Comparison of ENCODE assay signal across 27 cellular contexts in genomic region chr22:18058770-18059169, GRCh38. TPM values are rescaled to one million over a fixed set of nuclear protein-coding genes. Genes with fewer than 3 reads are reported as not detected.
DNase-seq lines count a peak whose midpoint lies in the region; ATAC-seq and TF ChIP-seq lines count a peak whose summit lies in the region.
"Had no signal": no experiment of that assay in that cellular context is flagged by ENCODE, and none has a peak within 500 bp of the region (broad histone marks: within the 10 kb centered on the region; RNA-seq: fewer than 3 reads in every experiment).

No MANE protein-coding gene starts in this region.

- intact Hi-C loops in OCI-LY7 (cut with micrococcal nuclease; ENCODE audit: unreplicated experiment) (no loop called here), stomach (cut with DNase I; ENCODE audit: low total_unique reads) (no loop called here)

- peak overlapping the region; percentile 100 for H3K27ac Mint-ChIP-seq in memory B cell
- H3K27ac Mint-ChIP-seq in naive thymus-derived CD8-positive, alpha-beta T cell = no peak overlapping the region
- H3K27ac Mint-ChIP-seq: activated naive CD4-positive, alpha-beta T cell treated with anti-CD3 and anti-CD28 coated beads, Interleukin-2, amount 50 U/mL, for 24 hours; stimulated activated effector memory CD8-positive, alpha-beta T cell treated with anti-CD3 and anti-CD28 coated beads, Interleukin-12 subunit alpha, Interleukin-12 subunit beta, amount 100 ng/mL, for 72 hours; type B pancreatic cell; WTC11 had no signal

- H3K4me1 ChIP-seq in OCI-LY7 (ENCODE audit: insufficient read depth, low read length, poor library complexity, severe bottlenecking) (peaks cover 65% of the 10 kb centered on the region), stomach (peaks cover 19 to 45% (median 34%) of the 10 kb centered on the region in 4 donors)

- CTCF ChIA-PET in OCI-LY7 (lab: Charles Lee; ENCODE audit: unreplicated experiment) = interaction anchor here (2.0 to 2.6 kb wide), 2 partner anchors 13 to 30 kb away, joined by 5 to 15 read pairs; no protein-coding TSS in a partner anchor

- peak overlapping the region; percentile 91; the same call in 1 of the 2 replicates for H3K27ac ChIP-seq in 22Rv1
- H3K27ac ChIP-seq in OCI-LY7 (ENCODE audit: low read depth, low read length, poor library complexity, severe bottlenecking) = peak overlapping the region; percentile 65
- H3K27ac ChIP-seq in stomach = peak overlapping the region in 3 of 5 donors; percentile 82 to 88 (median 83)
- H3K27ac ChIP-seq: cardiac muscle cell, neutrophil had no signal

- ATAC-seq in memory B cell (ENCODE audit: low read depth) (no peak), GM19463 (IDR thresholded peaks at IDR 0.05; ENCODE audit: unreplicated experiment) (no peak), GM21723 (IDR thresholded peaks at IDR 0.05; ENCODE audit: unreplicated experiment) (no peak)
- ATAC-seq in naive thymus-derived CD8-positive, alpha-beta T cell = no peak
- ATAC-seq: PC-3; stimulated activated effector memory CD8-positive, alpha-beta T cell treated with anti-CD3 and anti-CD28 coated beads, Interleukin-12 subunit alpha, Interleukin-12 subunit beta, amount 100 ng/mL, for 72 hours; WTC11 had no signal

- H3K9me3 ChIP-seq in OCI-LY7 (ENCODE audit: low read length) (no peaks in the 10 kb centered on the region), stomach (no peaks in the 10 kb centered on the region)
- H3K9me3 ChIP-seq: MG63, neutrophil had no signal

- H3K36me3 ChIP-seq in OCI-LY7 (ENCODE audit: insufficient read depth, low read length) (no peaks in the 10 kb centered on the region), stomach (no peaks in the 10 kb centered on the region)
- H3K36me3 ChIP-seq: cardiac muscle cell, MG63, neutrophil had no signal

- H3K27me3 ChIP-seq in stomach = no peaks in the 10 kb centered on the region
- H3K27me3 ChIP-seq: cardiac muscle cell, MG63 had no signal

- 95 to 96% (median 95%) methylated on average over 6 of the region's 6 CpGs for WGBS in stomach, 5 donors

- H3K4me2 ChIP-seq in OCI-LY7 (ENCODE audit: low read length) = peak overlapping the region; percentile 58

- H3K4me3 ChIP-seq in OCI-LY7 (ENCODE audit: low read depth, low read length, poor library complexity, severe bottlenecking) (no peak overlapping the region), stomach (no peak overlapping the region)
- H3K4me3 ChIP-seq: cardiac muscle cell, lung, MG63 had no signal

- 0 out of 2 replicates have a peak, but pooled peaks cover 7% of the 10 kb centered on the region for H3K79me2 ChIP-seq in OCI-LY7 (ENCODE audit: insufficient read depth, low read depth, low read length)

- TF ChIP-seq EP300 in stomach (IDR thresholded peaks at IDR 0.05) = no peak

- H3K9me2 ChIP-seq in OCI-LY7 (ENCODE audit: insufficient read depth, low read length) = no peaks in the 10 kb centered on the region

- H3K27me3 Mint-ChIP-seq in memory B cell = no peaks in the 10 kb centered on the region
- peaks cover 4 to 10% (median 7%) of the 10 kb centered on the region in 5 donors for H3K27me3 Mint-ChIP-seq in naive thymus-derived CD8-positive, alpha-beta T cell
- H3K27me3 Mint-ChIP-seq: type B pancreatic cell had no signal

- no peak for DNase-seq in OCI-LY7 (ENCODE audit: low spot score)
- DNase-seq in memory B cell (ENCODE audit: low spot score in 2 of 2) = no peak
- no peak for DNase-seq in stomach
- no peak for DNase-seq in stimulated activated CD4-positive, alpha-beta T cell treated with anti-CD3 and anti-CD28 coated beads, Interleukin-4, amount 100 ng/mL, for 24 hours
- no peak for DNase-seq in naive thymus-derived CD8-positive, alpha-beta T cell
- DNase-seq: activated CD4-positive, alpha-beta T cell treated with anti-CD3 and anti-CD28 coated beads, Interleukin-2, amount 50 U/mL, for 4 hours; activated CD8-positive, alpha-beta memory T cell treated with anti-CD3 and anti-CD28 coated beads, Interleukin-2, amount 50 U/mL, for 4 hours; anterior cingulate cortex; glutamatergic neuron; kidney glomerular epithelial cell; MG63; NCI-H1417 treated with DMSO at 0.1 percent for 48 hours; NCI-H446 treated with DMSO at 0.1 percent for 48 hours; PC-3; SIG-M5; small intestine; stimulated activated CD4-positive, alpha-beta T cell treated with anti-CD3 and anti-CD28 coated beads, Interleukin-2, amount 100 ng/mL, for 24 hours had no signal

- TF ChIP-seq POLR2A in stomach (IDR thresholded peaks at IDR 0.05) = no peak

- H4K20me1 ChIP-seq in OCI-LY7 (ENCODE audit: insufficient read depth, low read length) = no peaks in the 10 kb centered on the region

- TF ChIP-seq CTCF in 22Rv1 (IDR thresholded peaks at IDR 0.05) (no peak), OCI-LY7 (conservative IDR thresholded peaks at IDR 0.05; ENCODE audit: low read length) (no peak), stomach (IDR thresholded peaks at IDR 0.05) (no peak)

- no TSS peak for BruUV-seq in OCI-LY7 (replicated peaks; lab: Mats Ljungman, UMichigan)

- no peak overlapping the region for H3K4me3 Mint-ChIP-seq in memory B cell
- H3K4me3 Mint-ChIP-seq in naive thymus-derived CD8-positive, alpha-beta T cell = no peak overlapping the region
- H3K4me3 Mint-ChIP-seq: activated naive CD4-positive, alpha-beta T cell treated with anti-CD3 and anti-CD28 coated beads, Interleukin-2, amount 50 U/mL, for 24 hours; stimulated activated effector memory CD8-positive, alpha-beta T cell treated with anti-CD3 and anti-CD28 coated beads, Interleukin-12 subunit alpha, Interleukin-12 subunit beta, amount 100 ng/mL, for 72 hours; type B pancreatic cell; WTC11 had no signal

- H3K9me3 Mint-ChIP-seq in memory B cell = no peaks in the 10 kb centered on the region
- H3K9me3 Mint-ChIP-seq in naive thymus-derived CD8-positive, alpha-beta T cell = no peaks in the 10 kb centered on the region
- H3K9me3 Mint-ChIP-seq: activated naive CD4-positive, alpha-beta T cell treated with anti-CD3 and anti-CD28 coated beads, Interleukin-2, amount 50 U/mL, for 24 hours; stimulated activated effector memory CD8-positive, alpha-beta T cell treated with anti-CD3 and anti-CD28 coated beads, Interleukin-12 subunit alpha, Interleukin-12 subunit beta, amount 100 ng/mL, for 72 hours; type B pancreatic cell had no signal

- H3K36me3 Mint-ChIP-seq in memory B cell = peaks cover 3% of the 10 kb centered on the region
- no peaks in the 10 kb centered on the region for H3K36me3 Mint-ChIP-seq in naive thymus-derived CD8-positive, alpha-beta T cell
- H3K36me3 Mint-ChIP-seq: activated naive CD4-positive, alpha-beta T cell treated with anti-CD3 and anti-CD28 coated beads, Interleukin-2, amount 50 U/mL, for 24 hours; stimulated activated effector memory CD8-positive, alpha-beta T cell treated with anti-CD3 and anti-CD28 coated beads, Interleukin-12 subunit alpha, Interleukin-12 subunit beta, amount 100 ng/mL, for 72 hours; type B pancreatic cell had no signal

- POLR2A ChIA-PET in OCI-LY7 (lab: Charles Lee) = interaction anchor here (1.0 to 5.1 kb wide), 5 partner anchors 10 to 62 kb away, joined by 3 to 48 read pairs (median 5); no protein-coding TSS in a partner anchor
- POLR2A ChIA-PET in naive thymus-derived CD8-positive, alpha-beta T cell (lab: Charles Lee) = no interaction called here

- no peak overlapping the region; the same call in 1 of the 2 replicates for H2AFZ ChIP-seq in OCI-LY7 (ENCODE audit: low read length)

- peaks cover 41% of the 10 kb centered on the region for H3K4me1 Mint-ChIP-seq in memory B cell
- H3K4me1 Mint-ChIP-seq in naive thymus-derived CD8-positive, alpha-beta T cell = peaks cover 0 to 27% (median 1%) of the 10 kb centered on the region in 4 donors
- H3K4me1 Mint-ChIP-seq: activated naive CD4-positive, alpha-beta T cell treated with anti-CD3 and anti-CD28 coated beads, Interleukin-2, amount 50 U/mL, for 24 hours; WTC11 had no signal

RNA-seq across cellular contexts. Expression of gene PEX26, which starts 19.0 kb away (rescaled TPM):
- total RNA-seq in OCI-LY7 (2014; rRNA removed; shearing (Covaris generic)) = 17.6 and 22.4 TPM in 2 replicates
- total RNA-seq in OCI-LY7 (2022) (37.8 and 43.5 TPM in 2 replicates), stomach (100 to 1,000 TPM in 1 of 5 donors, 10 to 100 TPM in 4; 11.7 to 564 (median 17.9) TPM)
- polyA plus RNA-seq in stomach = 10 to 100 TPM in 2 of 3 donors, 1 to 10 TPM in 1; 6.7 to 20.5 (median 12.7) TPM
- 10 to 100 TPM; 39.3 to 41.2 TPM for total RNA-seq in naive thymus-derived CD8-positive, alpha-beta T cell
- 1 to 10 TPM; 2.6 to 4.5 (median 3.8) TPM for polyA plus RNA-seq in naive thymus-derived CD8-positive, alpha-beta T cell

RNA-seq across cellular contexts. Expression of gene MICAL3, which starts 34.4 kb away (rescaled TPM):
- 80.9 and 93.2 TPM in 2 replicates for total RNA-seq in OCI-LY7 (2014; rRNA removed; shearing (Covaris generic))
- total RNA-seq in OCI-LY7 (2022) (175 and 210 TPM in 2 replicates), stomach (100 to 1,000 TPM in 1 of 5 donors, 10 to 100 TPM in 4; 17.5 to 130 (median 37.3) TPM)
- 1 to 10 TPM; 3.5 to 5.1 (median 4.9) TPM for polyA plus RNA-seq in stomach
- 10 to 100 TPM; 20.8 to 27.3 TPM for total RNA-seq in naive thymus-derived CD8-positive, alpha-beta T cell
- 1 to 10 TPM in 2 of 3 donors, under 1 TPM in 1; 0.90 to 1.3 (median 1.2) TPM for polyA plus RNA-seq in naive thymus-derived CD8-positive, alpha-beta T cell

RNA-seq across cellular contexts. Expression of gene TUBA8, which starts 51.8 kb away (rescaled TPM):
- 1.9 and 2.8 TPM in 2 replicates for total RNA-seq in OCI-LY7 (2014; rRNA removed; shearing (Covaris generic))
- 2.0 TPM in 2 replicates for total RNA-seq in OCI-LY7 (2022)
- total RNA-seq in stomach = not detected
- 1 to 10 TPM; 3.1 to 4.1 (median 3.5) TPM for polyA plus RNA-seq in stomach
- 1 to 10 TPM; 2.9 to 3.9 TPM for total RNA-seq in naive thymus-derived CD8-positive, alpha-beta T cell
- 1 to 10 TPM in 1 of 3 donors, under 1 TPM in 1, not detected in 1; 0.80 to 1.3 TPM for polyA plus RNA-seq in naive thymus-derived CD8-positive, alpha-beta T cell
